In the genomic region with DNA sequence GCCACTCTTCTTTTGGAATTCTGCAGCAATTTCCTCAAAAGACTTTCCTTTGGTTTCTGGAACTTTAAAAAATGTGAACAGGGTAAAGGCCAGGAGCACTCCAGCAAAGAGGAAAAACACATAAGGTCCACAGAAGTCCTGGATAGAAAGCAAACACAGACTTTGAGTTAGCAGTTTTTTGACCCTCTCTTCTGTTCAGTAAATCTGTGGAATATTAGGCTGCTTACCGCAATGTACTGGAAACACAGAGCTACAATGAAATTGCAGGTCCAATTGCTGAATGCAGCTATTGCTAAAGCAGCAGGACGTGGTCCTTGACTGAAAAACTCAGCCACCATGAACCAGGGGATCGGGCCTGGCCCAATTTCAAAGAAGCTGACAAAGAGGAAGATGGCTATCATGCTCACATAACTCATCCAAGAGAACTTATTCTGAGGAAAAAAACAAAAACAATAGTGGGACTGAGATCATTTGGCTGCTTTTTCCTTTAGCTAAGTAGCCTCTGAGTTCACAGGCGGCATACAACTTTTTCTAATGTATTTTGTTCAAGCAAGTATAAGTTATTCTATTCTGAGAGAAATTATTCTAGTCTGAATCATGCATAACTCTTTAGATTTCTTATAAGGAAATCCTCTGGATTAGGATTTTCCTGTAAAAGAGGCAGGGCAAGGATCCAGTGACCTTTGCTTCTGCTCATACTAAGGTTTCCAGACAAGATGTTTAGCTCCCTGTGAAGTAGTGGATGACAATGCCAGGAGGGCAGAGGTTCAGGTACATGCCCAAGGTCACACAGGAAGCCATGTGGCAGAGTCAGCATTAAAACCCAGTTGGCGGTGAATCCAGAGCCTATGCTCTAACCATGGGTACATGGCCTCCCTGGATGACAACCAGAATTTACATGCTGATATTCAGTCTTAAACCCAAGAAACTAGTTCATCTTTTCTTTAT, we compare ENCODE assay signal across 16 cellular contexts. TPM values are rescaled to one million over a fixed set of nuclear protein-coding genes. Genes with fewer than 3 reads are reported as not detected.
DNase-seq lines count a peak whose midpoint lies in the region; ATAC-seq, FAIRE-seq and TF ChIP-seq lines count a peak whose summit lies in the region.
"Had no signal": no experiment of that assay in that cellular context is flagged by ENCODE, and none has a peak within 500 bp of the region (broad histone marks: within the 10 kb centered on the region; RNA-seq: fewer than 3 reads in every experiment).

No MANE protein-coding gene starts in this region.

- peak overlapping the region; percentile 56; the same call in 1 of the 2 replicates for H2AFZ ChIP-seq in Loucy (ENCODE audit: low read length)
- H2AFZ ChIP-seq in neural progenitor cell (replicated peaks): no peak overlapping the region

- intact Hi-C loops in right lobe of liver (cut with DNase I): no loop called here

- FAIRE-seq in endometrium (lab: Jason Lieb, UNC): peak; percentile 92
- FAIRE-seq: D721Med had no signal

- H3K4me1 ChIP-seq in Loucy (ENCODE audit: insufficient read depth, low read length, poor library complexity, severe bottlenecking) (peaks cover 7% of the 10 kb centered on the region), right lobe of liver (peaks cover 0 to 61% (median 20%) of the 10 kb centered on the region in 4 donors), subcutaneous abdominal adipose tissue (ENCODE audit: control insufficient read depth in 5 of 5, insufficient read depth in 5 of 5, low read length in 5 of 5) (peaks cover 2 to 24% (median 10%) of the 10 kb centered on the region in 5 donors), neural progenitor cell (no peaks in the 10 kb centered on the region)

- TF ChIP-seq POLR2A in right lobe of liver (IDR thresholded peaks at IDR 0.05): no peak

- in situ Hi-C loops in GM13976 (cut with MboI; ENCODE audit: low sequenced_read_pairs, unreplicated experiment): no loop called here

- H3K27me3 Mint-ChIP-seq in neural progenitor cell (ENCODE audit: insufficient read depth, low read depth): peaks cover 2% of the 10 kb centered on the region
- H3K27me3 Mint-ChIP-seq: brain had no signal

- H4K20me1 ChIP-seq in Loucy (ENCODE audit: insufficient read depth, low read length, poor library complexity, severe bottlenecking) (no peaks in the 10 kb centered on the region), neural progenitor cell (ENCODE audit: low read depth) (no peaks in the 10 kb centered on the region)

- H3K27ac ChIP-seq in right lobe of liver (peak overlapping the region in 2 of 3 donors; percentile 55 to 60), subcutaneous abdominal adipose tissue (ENCODE audit: low read depth, low read length) (peak overlapping the region; percentile 33), neural progenitor cell (no peak overlapping the region)
- H3K27ac ChIP-seq: tibial artery had no signal

- no peaks in the 10 kb centered on the region for H3K9me2 ChIP-seq in Loucy (replicated peaks; ENCODE audit: low read depth, low read length)

- H3K79me2 ChIP-seq in Loucy (ENCODE audit: insufficient read depth, low read length) (no peaks in the 10 kb centered on the region), neural progenitor cell (ENCODE audit: low read depth) (no peaks in the 10 kb centered on the region)

- no peak overlapping the region for H3K4me2 ChIP-seq in Loucy (ENCODE audit: low read depth, low read length, poor library complexity, severe bottlenecking)
- no peak overlapping the region for H3K4me2 ChIP-seq in neural progenitor cell

- no peaks in the 10 kb centered on the region for H3K36me3 Mint-ChIP-seq in neural progenitor cell
- H3K36me3 Mint-ChIP-seq: brain had no signal

- H3K27me3 ChIP-seq in Loucy (ENCODE audit: insufficient read depth, low read length, poor library complexity, severe bottlenecking) (no peaks in the 10 kb centered on the region), right lobe of liver (no peaks in the 10 kb centered on the region), subcutaneous abdominal adipose tissue (ENCODE audit: control insufficient read depth in 5 of 5, insufficient read depth in 4 of 5, low read length in 5 of 5) (no peaks in the 10 kb centered on the region), neural progenitor cell (no peaks in the 10 kb centered on the region)
- H3K27me3 ChIP-seq: tibial artery had no signal

- H3K27ac Mint-ChIP-seq in neural progenitor cell: no peak overlapping the region
- H3K27ac Mint-ChIP-seq: activated T-helper 1 cell treated with anti-CD3 and anti-CD28 coated beads, Interleukin-12 subunit alpha, Interleukin-12 subunit beta, Interleukin-2, Interleukin-4 antibody, amounts not matched to agents 30 ng/mL and 10 ng/mL and 1 ng/mL, durations not matched to agents 14 hours and 24 hours and 36 hours had no signal

- no peak overlapping the region for H3K4me3 Mint-ChIP-seq in neural progenitor cell
- H3K4me3 Mint-ChIP-seq: activated T-helper 1 cell treated with anti-CD3 and anti-CD28 coated beads, Interleukin-12 subunit alpha, Interleukin-12 subunit beta, Interleukin-2, Interleukin-4 antibody, amounts not matched to agents 30 ng/mL and 10 ng/mL and 1 ng/mL, durations not matched to agents 14 hours and 24 hours and 36 hours; brain had no signal

- H3K9me3 ChIP-seq in Loucy (ENCODE audit: insufficient read depth, low read depth, low read length): no peaks in the 10 kb centered on the region
- no peaks in the 10 kb centered on the region for H3K9me3 ChIP-seq in right lobe of liver
- H3K9me3 ChIP-seq in subcutaneous abdominal adipose tissue (ENCODE audit: control insufficient read depth in 5 of 5, low read length in 5 of 5): no peaks in the 10 kb centered on the region
- H3K9me3 ChIP-seq in neural progenitor cell (ENCODE audit: low read depth): no peaks in the 10 kb centered on the region
- H3K9me3 ChIP-seq: tibial artery had no signal

- 21% methylated on average over 5 of the region's 5 CpGs for WGBS in right lobe of liver (ENCODE audit: insufficient coverage, low coverage, low lambda C conversion rate, missing lambda C conversion rate)

- H3K4me1 Mint-ChIP-seq in neural progenitor cell: no peaks in the 10 kb centered on the region

- H3F3A ChIP-seq in Loucy (ENCODE audit: low read depth): no peaks in the 10 kb centered on the region
- no peaks in the 10 kb centered on the region for H3F3A ChIP-seq in neural progenitor cell (ENCODE audit: low read depth)

- TF ChIP-seq CTCF in Loucy (conservative IDR thresholded peaks at IDR 0.05; ENCODE audit: low read length) (no peak), right lobe of liver (IDR thresholded peaks at IDR 0.05) (no peak), GM13976 (IDR thresholded peaks at IDR 0.05; ENCODE audit: borderline replicate concordance, control extremely low read depth, extremely low read depth, insufficient read depth, missing control alignments) (no peak), neural progenitor cell (IDR thresholded peaks at IDR 0.05) (no peak)

- H3K9ac ChIP-seq in Loucy (ENCODE audit: low read depth, low read length, poor library complexity, severe bottlenecking): no peak overlapping the region
- H3K9ac ChIP-seq in subcutaneous abdominal adipose tissue (ENCODE audit: low read length in 5 of 5): no peak overlapping the region
- H3K9ac ChIP-seq in neural progenitor cell: no peak overlapping the region

- DNase-seq in right lobe of liver (peak; percentile 34 to 87 (median 72)), T1000 (lab: John Stamatoyannopoulos, UW) (no peak), GM13976 (ENCODE audit: low spot score) (no peak), neural progenitor cell (ENCODE audit: low spot score) (no peak), NCI-H1694 (lab: John Stamatoyannopoulos, UW) (no peak)
- DNase-seq: activated CD4-positive, alpha-beta T cell treated with anti-CD3 and anti-CD28 coated beads for 4 hours; NCI-H226; T-helper 1 cell; tibial artery had no signal

- H3K4me3 ChIP-seq in Loucy (ENCODE audit: low read length, poor library complexity, severe bottlenecking): no peak overlapping the region
- no peak overlapping the region for H3K4me3 ChIP-seq in right lobe of liver
- no peak overlapping the region for H3K4me3 ChIP-seq in subcutaneous abdominal adipose tissue (ENCODE audit: low read depth in 1 of 5, low read length in 5 of 5)
- H3K4me3 ChIP-seq in neural progenitor cell: no peak overlapping the region
- H3K4me3 ChIP-seq: skin epidermis, tibial artery had no signal

- H3K9me3 Mint-ChIP-seq in neural progenitor cell: no peaks in the 10 kb centered on the region
- H3K9me3 Mint-ChIP-seq: activated T-helper 1 cell treated with anti-CD3 and anti-CD28 coated beads, Interleukin-12 subunit alpha, Interleukin-12 subunit beta, Interleukin-2, Interleukin-4 antibody, amounts not matched to agents 30 ng/mL and 10 ng/mL and 1 ng/mL, durations not matched to agents 14 hours and 24 hours and 36 hours had no signal

- H3K36me3 ChIP-seq in Loucy (ENCODE audit: insufficient read depth, low read length): no peaks in the 10 kb centered on the region
- peaks cover 0 to 39% (median 11%) of the 10 kb centered on the region in 4 donors for H3K36me3 ChIP-seq in right lobe of liver
- H3K36me3 ChIP-seq in subcutaneous abdominal adipose tissue (ENCODE audit: control insufficient read depth in 5 of 5, insufficient read depth in 5 of 5, low read length in 5 of 5): no peaks in the 10 kb centered on the region
- no peaks in the 10 kb centered on the region for H3K36me3 ChIP-seq in neural progenitor cell
- H3K36me3 ChIP-seq: tibial artery had no signal

- ATAC-seq in right lobe of liver: peak; percentile 42 to 71 (median 62)

RNA-seq across cellular contexts. Expression of gene SLC2A2, which starts 28.3 kb away (rescaled TPM):
- total RNA-seq in right lobe of liver (100 to 1,000 TPM; 162 to 465 (median 276) TPM), neural progenitor cell (ENCODE audit: low replicate concordance) (not detected in 2 replicates)
- total RNA-seq: activated T-helper 1 cell treated with anti-CD3 and anti-CD28 coated beads, Interleukin-12 subunit alpha, Interleukin-12 subunit beta, Interleukin-2, Interleukin-4 antibody, amounts not matched to agents 30 ng/mL and 10 ng/mL and 1 ng/mL, durations not matched to agents 14 hours and 24 hours and 36 hours had no signal

Comparison
In these comparisons a context has a peak if more than half of its experiments do, and no peak if none do; other contexts are left out.
1. DNase-seq: peak in right lobe of liver (3 of 3); none in T1000 (single experiment), GM13976 (single experiment), neural progenitor cell (single experiment) and NCI-H1694 (single experiment).
2. RNA of gene SLC2A2, which starts 28.3 kb away (total RNA-seq): 162 to 465 TPM in right lobe of liver; not detected in neural progenitor cell; every median in the first group is over 100 times any median in the second.